9 cellular contexts compared by ENCODE assay signal in the genomic region with DNA sequence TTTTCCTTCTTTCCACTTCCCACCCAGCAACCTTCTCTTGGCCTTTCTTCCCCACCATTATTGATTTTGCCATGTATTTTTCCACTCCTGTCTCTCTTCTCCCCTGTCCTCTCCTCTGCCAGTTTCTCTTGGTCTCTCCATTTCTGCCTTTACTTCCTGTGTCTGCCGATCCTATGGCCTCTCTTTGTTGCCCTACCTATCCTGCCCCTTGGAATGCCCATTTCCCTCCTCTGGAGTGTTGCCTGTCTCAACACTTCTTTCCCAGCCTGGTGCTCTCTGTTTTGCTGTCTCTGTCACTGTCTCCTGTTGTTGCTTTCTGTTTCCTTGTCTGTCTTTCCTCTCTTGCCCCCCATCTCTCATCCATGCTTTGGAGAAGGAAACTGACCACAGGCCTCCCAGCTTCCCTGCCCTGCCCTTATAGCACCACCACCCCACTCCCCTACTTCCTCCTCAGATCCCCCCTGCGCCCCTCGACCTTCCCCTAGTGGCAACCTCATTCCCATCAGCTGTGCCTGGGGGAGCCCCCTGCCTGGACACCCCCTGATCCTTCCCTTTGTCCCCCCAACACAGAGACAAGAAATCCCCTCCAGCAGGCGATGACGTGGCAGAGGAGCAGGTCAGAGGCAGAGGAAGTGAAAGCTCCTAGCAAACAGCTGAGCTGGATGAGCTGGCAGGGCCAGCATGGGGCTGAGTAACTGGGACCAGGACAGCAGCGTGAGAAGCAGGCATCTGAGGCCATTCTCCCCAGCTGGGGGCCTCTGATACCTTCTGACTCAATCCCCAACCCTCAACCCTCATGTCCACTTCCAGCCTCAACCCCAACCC. TPM values are rescaled to one million over a fixed set of nuclear protein-coding genes. Genes with fewer than 3 reads are reported as not detected.
DNase-seq lines count a peak whose midpoint lies in the region; ATAC-seq and TF ChIP-seq lines count a peak whose summit lies in the region.
"Had no signal": no experiment of that assay in that cellular context is flagged by ENCODE, and none has a peak within 500 bp of the region (broad histone marks: within the 10 kb centered on the region; RNA-seq: fewer than 3 reads in every experiment).

No MANE protein-coding gene starts in this region.

- peak; percentile 66 for ATAC-seq in GM21737 (IDR thresholded peaks at IDR 0.05; ENCODE audit: unreplicated experiment)
- ATAC-seq in mucosa of descending colon, result peak; percentile 59

- no peaks in the 10 kb centered on the region for H3K36me3 ChIP-seq in mucosa of descending colon (ENCODE audit: low read depth)

- DNase-seq in GM13977 (ENCODE audit: low spot score) (peak; percentile 87), M059J (ENCODE audit: low read depth) (peak; percentile 87), astrocyte of the spinal cord (ENCODE audit: low read depth, low spot score) (peak; percentile 85), mucosa of descending colon (peak in 1 of 3 donors; percentile 36), SHP77 treated with DMSO at 0.1 percent for 48 hours (lab: John Stamatoyannopoulos, UW) (no peak), DMS 273 (lab: John Stamatoyannopoulos, UW; ENCODE audit: unreplicated experiment) (no peak), retina (no peak)

- H3K4me3 ChIP-seq in astrocyte of the spinal cord (ENCODE audit: low read depth, low read length), result no peak overlapping the region
- H3K4me3 ChIP-seq in mucosa of descending colon, result no peak overlapping the region

- H3K4me1 ChIP-seq in mucosa of descending colon (ENCODE audit: low read depth), result no peaks in the 10 kb centered on the region
- H3K4me1 ChIP-seq: parathyroid adenoma had no signal

- intact Hi-C loops in mucosa of descending colon (cut with DNase I, micrococcal nuclease), result no loop called here

- no peaks in the 10 kb centered on the region for H3K9me3 ChIP-seq in mucosa of descending colon

- in situ Hi-C loops in GM13977 (cut with MboI; ENCODE audit: low pct_unique_long_range_greater_than_20kb, low sequenced_read_pairs, unreplicated experiment) (no loop called here), astrocyte of the spinal cord (cut with HindIII; ENCODE audit: low sequenced_read_pairs) (no loop called here)

- TF ChIP-seq CTCF in GM13977 (IDR thresholded peaks at IDR 0.05; ENCODE audit: extremely low read depth, insufficient read depth, missing control alignments), result no peak
- TF ChIP-seq CTCF in astrocyte of the spinal cord (IDR thresholded peaks at IDR 0.05; ENCODE audit: low read depth, low read length), result no peak
- no peak for TF ChIP-seq CTCF in mucosa of descending colon (IDR thresholded peaks at IDR 0.05)

RNA-seq across cellular contexts. Expression of gene ETV3L, which starts 6.6 kb away (rescaled TPM):
- not detected in 2 replicates for total RNA-seq in M059J (2014; rRNA removed; shearing (Covaris generic))
- total RNA-seq in mucosa of descending colon, result not detected

RNA-seq across cellular contexts. Expression of gene ETV3, which starts 32.0 kb away (rescaled TPM):
- total RNA-seq in M059J (2014; rRNA removed; shearing (Covaris generic)), result 8.2 and 8.8 TPM in 2 replicates
- total RNA-seq in mucosa of descending colon, result 10 to 100 TPM; 32.6 to 36.3 (median 35.9) TPM

Comparison
In these comparisons a context has a peak if more than half of its experiments do, and no peak if none do; other contexts are left out.
1. DNase-seq: peak in GM13977 (single experiment), M059J (single experiment) and astrocyte of the spinal cord (single experiment); none in SHP77 treated with DMSO at 0.1 percent for 48 hours (single experiment), DMS 273 (single experiment) and retina (single experiment).